ENCODE assay signal across 14 cellular contexts in genomic region chr6:148678682-148679081, GRCh38.
DNase-seq lines count a peak whose midpoint lies in the region; ATAC-seq and TF ChIP-seq lines count a peak whose summit lies in the region.
"Had no signal": no experiment of that assay in that cellular context is flagged by ENCODE, and none has a peak within 500 bp of the region (broad histone marks: within the 10 kb centered on the region; RNA-seq: fewer than 3 reads in every experiment).

No MANE protein-coding gene starts in this region.

- H3K27ac ChIP-seq in DOHH2 (ENCODE audit: low read depth, low read length) (peak overlapping the region; percentile 55), spleen (peak overlapping the region in 7 of 8 donors; percentile 51 to 80 (median 72)), caudate nucleus (ENCODE audit: low read depth, low read length) (no peak overlapping the region)
- H3K27ac ChIP-seq: A549 had no signal

- intact Hi-C loops in activated B cell treated with CpG ODN at 0.5 μM for 24 hours (cut with micrococcal nuclease), result loop anchor here (1.0 kb wide), 2 partner anchors 16 to 21 kb away; no protein-coding TSS in a partner anchor
- intact Hi-C loops in spleen (cut with DNase I; ENCODE audit: low total_unique reads), result no loop called here
- intact Hi-C loops in cardiac septum (cut with DNase I), result no loop called here

- no peaks in the 10 kb centered on the region for H4K20me1 ChIP-seq in DOHH2 (ENCODE audit: control insufficient read depth, insufficient read depth, low read depth, low read length)

- H3K27me3 ChIP-seq in DOHH2 (ENCODE audit: control insufficient read depth, low read length) (no peaks in the 10 kb centered on the region), spleen (replicated peaks in 1 of 7) (no peaks in the 10 kb centered on the region)

- no peaks in the 10 kb centered on the region for H3K9me2 ChIP-seq in DOHH2 (replicated peaks; ENCODE audit: control insufficient read depth, low read length)

- peak overlapping the region; percentile 56 for H3K4me3 Mint-ChIP-seq in activated B cell treated with CpG ODN at 0.5 μM for 24 hours
- H3K4me3 Mint-ChIP-seq: CD4-positive, alpha-beta T cell had no signal

- H3K36me3 Mint-ChIP-seq in activated B cell treated with CpG ODN at 0.5 μM for 24 hours (ENCODE audit: low read depth), result no peaks in the 10 kb centered on the region

- no peaks in the 10 kb centered on the region for H3K36me3 ChIP-seq in DOHH2 (ENCODE audit: control insufficient read depth, low read length)
- no peaks in the 10 kb centered on the region for H3K36me3 ChIP-seq in spleen
- H3K36me3 ChIP-seq: HAP-1 had no signal

- POLR2A ChIA-PET in activated B cell treated with CpG ODN at 0.5 μM for 24 hours (lab: Charles Lee), result interaction anchor here (0.8 to 3.1 kb wide), 3 partner anchors 15 to 101 kb away, joined by 4 to 16 read pairs (median 14); no protein-coding TSS in a partner anchor

- H3K4me1 ChIP-seq in DOHH2 (ENCODE audit: control insufficient read depth, low read length) (peaks cover 41% of the 10 kb centered on the region), spleen (peaks cover 0 to 47% (median 28%) of the 10 kb centered on the region in 6 donors)
- H3K4me1 ChIP-seq: A549, HAP-1 had no signal

- no peaks in the 10 kb centered on the region for H3K27me3 Mint-ChIP-seq in activated B cell treated with CpG ODN at 0.5 μM for 24 hours

- no peaks in the 10 kb centered on the region for H3K79me2 ChIP-seq in DOHH2 (ENCODE audit: control insufficient read depth, low read length)

- no peak for TF ChIP-seq CTCF in DOHH2 (IDR thresholded peaks at IDR 0.05; ENCODE audit: low read depth, low read length, poor library complexity, severe bottlenecking)
- no peak for TF ChIP-seq CTCF in activated B cell treated with CpG ODN at 0.5 μM for 24 hours (IDR thresholded peaks at IDR 0.05)
- TF ChIP-seq CTCF in spleen (IDR thresholded peaks at IDR 0.05 in 8 of 11, conservative IDR thresholded peaks at IDR 0.05 in 3 of 11), result no peak

- CTCF ChIA-PET in activated B cell treated with CpG ODN at 0.5 μM for 24 hours (lab: Charles Lee), result interaction anchor here (1.2 to 2.3 kb wide), 3 partner anchors 15 to 101 kb away, joined by 3 to 12 read pairs (median 5); partner anchors contain the start of gene UST

- peaks cover 12% of the 10 kb centered on the region for H3K9me3 ChIP-seq in DOHH2 (ENCODE audit: control insufficient read depth, insufficient read depth, low read length)
- peaks cover 0 to 16% (median 4%) of the 10 kb centered on the region in 8 donors for H3K9me3 ChIP-seq in spleen
- H3K9me3 ChIP-seq: A549, HAP-1 had no signal

- no peak for ATAC-seq in activated B cell treated with CpG ODN at 0.5 μM for 24 hours (ENCODE audit: low read depth)
- ATAC-seq: A549 had no signal

- no peak for TF ChIP-seq POLR2A in spleen (IDR thresholded peaks at IDR 0.05)

- H3F3A ChIP-seq in DOHH2 (ENCODE audit: control insufficient read depth, insufficient read depth), result peaks cover 11% of the 10 kb centered on the region

- peak overlapping the region; percentile 61 for H3K4me2 ChIP-seq in DOHH2 (ENCODE audit: low read length)
- H3K4me2 ChIP-seq: A549 had no signal

- peak overlapping the region; percentile 86 for H3K27ac Mint-ChIP-seq in activated B cell treated with CpG ODN at 0.5 μM for 24 hours
- H3K27ac Mint-ChIP-seq: CD4-positive, alpha-beta T cell had no signal

- WGBS in spleen, 5 donors, result 84 to 100% (median 89%) methylated on average over 3 to 4 of the region's 4 CpGs

- H3K4me3 ChIP-seq in DOHH2 (ENCODE audit: low read length), result peak overlapping the region; percentile 42; the same call in 1 of the 2 replicates
- H3K4me3 ChIP-seq in spleen, result no peak overlapping the region
- H3K4me3 ChIP-seq: A549, HAP-1 had no signal

- no peak for DNase-seq in activated B cell treated with CpG ODN at 0.5 μM for 24 hours
- no peak for DNase-seq in spleen
- no peak for DNase-seq in SW 1271 (lab: John Stamatoyannopoulos, UW)
- no peak for DNase-seq in caudate nucleus (lab: John Stamatoyannopoulos, UW)
- DNase-seq in cardiac septum (ENCODE audit: low spot score), result no peak
- DNase-seq: Calu3; CD4-positive, alpha-beta T cell; DMS 273 treated with DMSO at 0.1 percent for 48 hours; DMS79; EL; IMR-90 had no signal

- H3K9me3 Mint-ChIP-seq in activated B cell treated with CpG ODN at 0.5 μM for 24 hours, result peaks cover 5% of the 10 kb centered on the region

- peaks cover 75% of the 10 kb centered on the region for H3K4me1 Mint-ChIP-seq in activated B cell treated with CpG ODN at 0.5 μM for 24 hours
